ENCODE assay signal across 8 cellular contexts in genomic region chr19:35931161-35931873, GRCh38. TPM values are rescaled to one million over a fixed set of nuclear protein-coding genes. Genes with fewer than 3 reads are reported as not detected.
DNase-seq lines count a peak whose midpoint lies in the region; ATAC-seq and TF ChIP-seq lines count a peak whose summit lies in the region.

No MANE protein-coding gene starts in this region.

- 1% methylated on average over 43 to 47 of the region's 47 CpGs for WGBS in GM23248 (ENCODE audit: low coverage in 1 of 2, low lambda C conversion rate in 2 of 2, missing lambda C conversion rate in 2 of 2), 2 experiments

- peak overlapping the region; percentile 22 for H3K9ac ChIP-seq in GM23248

- H3K9me3 ChIP-seq in GM23248 (ENCODE audit: low read depth): no peaks in the 10 kb centered on the region

- H3K4me1 ChIP-seq in GM23248 (ENCODE audit: insufficient read depth): peaks cover 6% of the 10 kb centered on the region

- H4K20me1 ChIP-seq in GM23248 (ENCODE audit: insufficient read depth): no peaks in the 10 kb centered on the region

- no peaks in the 10 kb centered on the region for H3K36me3 ChIP-seq in GM23248 (ENCODE audit: low read depth)

- H3K9me2 ChIP-seq in GM23248 (ENCODE audit: insufficient read depth): no peaks in the 10 kb centered on the region

- peak; percentile 99 for DNase-seq in EL
- peak; percentile 99 for DNase-seq in GM23248
- DNase-seq in Kasumi-1 (lab: John Stamatoyannopoulos, UW): peak; percentile 99
- peak; percentile 99 for DNase-seq in RKO (ENCODE audit: low spot score)
- peak; percentile 99 for DNase-seq in fibroblast of mammary gland (ENCODE audit: low read depth)
- peak; percentile 97 for DNase-seq in natural killer cell
- DNase-seq in stimulated activated naive CD4-positive, alpha-beta T cell treated with Interleukin-2 at 50 U/mL for 16 hours (lab: John Stamatoyannopoulos, UW): peak; percentile 99

- TF ChIP-seq CTCF in fibroblast of mammary gland (conservative IDR thresholded peaks at IDR 0.05; ENCODE audit: control insufficient read depth, insufficient read depth, low read depth, low read length) (peak; percentile 72), natural killer cell (IDR thresholded peaks at IDR 0.05) (peak; percentile 83)

- intact Hi-C loops in natural killer cell (cut with micrococcal nuclease): loop anchor here (1.0 kb wide), 6 partner anchors 28 to 238 kb away; partner anchors contain the start of genes LIN37, THAP8 and WDR62

- peaks cover 31% of the 10 kb centered on the region for H3K4me1 Mint-ChIP-seq in activated T-helper 17 cell treated with anti-CD3 and anti-CD28 coated beads, Interleukin-2, amount 50 U/mL, for 72 hours
- H3K4me1 Mint-ChIP-seq in natural killer cell: peaks cover 24 to 54% of the 10 kb centered on the region in 2 donors

- H3K27me3 Mint-ChIP-seq in activated T-helper 17 cell treated with anti-CD3 and anti-CD28 coated beads, Interleukin-2, amount 50 U/mL, for 72 hours: no peaks in the 10 kb centered on the region
- H3K27me3 Mint-ChIP-seq in natural killer cell (ENCODE audit: low read depth in 2 of 2): peaks cover 0 to 4% of the 10 kb centered on the region in 2 donors

- H3K36me3 Mint-ChIP-seq in activated T-helper 17 cell treated with anti-CD3 and anti-CD28 coated beads, Interleukin-2, amount 50 U/mL, for 72 hours (ENCODE audit: low read depth): no peaks in the 10 kb centered on the region
- H3K36me3 Mint-ChIP-seq in natural killer cell: no peaks in the 10 kb centered on the region

- H3K27ac ChIP-seq in GM23248: peak overlapping the region; percentile 21; the same call in 1 of the 2 replicates

- peak overlapping the region; percentile 83 for H2AFZ ChIP-seq in GM23248

- in situ Hi-C loops in GM23248 (cut with MboI): loop anchor here (5.0 kb wide), 1 partner anchor 49 kb away; no protein-coding TSS in a partner anchor

- peak overlapping the region; percentile 60 for H3K27ac Mint-ChIP-seq in activated T-helper 17 cell treated with anti-CD3 and anti-CD28 coated beads, Interleukin-2, amount 50 U/mL, for 72 hours
- H3K27ac Mint-ChIP-seq in natural killer cell: peak overlapping the region; percentile 79 to 91

- peaks cover 4% of the 10 kb centered on the region for H3K9me3 Mint-ChIP-seq in activated T-helper 17 cell treated with anti-CD3 and anti-CD28 coated beads, Interleukin-2, amount 50 U/mL, for 72 hours
- H3K9me3 Mint-ChIP-seq in natural killer cell: no peaks in the 10 kb centered on the region

- H3K4me3 ChIP-seq in GM23248 (peak overlapping the region; percentile 60), fibroblast of mammary gland (ENCODE audit: control insufficient read depth, low read depth, low read length) (peak overlapping the region; percentile 37)

- no peaks in the 10 kb centered on the region for H3K27me3 ChIP-seq in GM23248 (replicated peaks; ENCODE audit: insufficient read depth)

- H3F3A ChIP-seq in GM23248 (ENCODE audit: insufficient read depth): no peaks in the 10 kb centered on the region

- peak overlapping the region; percentile 57 for H3K4me2 ChIP-seq in GM23248 (ENCODE audit: unreplicated experiment)

- peak; percentile 96 for ATAC-seq in activated T-helper 17 cell treated with anti-CD3 and anti-CD28 coated beads, Interleukin-2, amount 50 U/mL, for 72 hours (replicated peaks)
- peak; percentile 89 to 98 (median 91) for ATAC-seq in natural killer cell

- no peaks in the 10 kb centered on the region for H3K79me2 ChIP-seq in GM23248 (ENCODE audit: insufficient read depth)

- H3K4me3 Mint-ChIP-seq in activated T-helper 17 cell treated with anti-CD3 and anti-CD28 coated beads, Interleukin-2, amount 50 U/mL, for 72 hours: peak overlapping the region; percentile 85
- peak overlapping the region; percentile 83 for H3K4me3 Mint-ChIP-seq in natural killer cell

RNA-seq across cellular contexts. Expression of gene LRFN3, which starts 4.9 kb away (rescaled TPM):
- 5.3 and 9.4 TPM in 2 replicates for total RNA-seq in GM23248 (2014; rRNA removed; shearing (Covaris generic))
- polyA plus RNA-seq in GM23248 (2016; fragmentation: Nextera tagmentation; extraction: Ambion mirVana): 7.1 and 7.5 TPM in 2 replicates
- total RNA-seq in activated T-helper 17 cell treated with anti-CD3 and anti-CD28 coated beads, Interleukin-2, amount 50 U/mL, for 72 hours: 10 to 100 TPM in 1 of 2 donors, 1 to 10 TPM in 1; 9.8 to 15.1 TPM
- total RNA-seq in natural killer cell: 1 to 10 TPM; 2.6 to 9.3 (median 3.2) TPM

RNA-seq across cellular contexts. Expression of gene TYROBP, which starts 23.2 kb away (rescaled TPM):
- total RNA-seq in GM23248 (2014; rRNA removed; shearing (Covaris generic)): not detected in 2 replicates
- not detected in 2 replicates for polyA plus RNA-seq in GM23248 (2016; fragmentation: Nextera tagmentation; extraction: Ambion mirVana)
- total RNA-seq in activated T-helper 17 cell treated with anti-CD3 and anti-CD28 coated beads, Interleukin-2, amount 50 U/mL, for 72 hours: not detected
- total RNA-seq in natural killer cell: 100 to 1,000 TPM; 439 to 494 (median 469) TPM

RNA-seq across cellular contexts. Expression of gene HCST, which starts 29.0 kb away (rescaled TPM):
- total RNA-seq in GM23248 (2014; rRNA removed; shearing (Covaris generic)): not detected in 2 replicates
- 9.1 and 11.3 TPM in 2 replicates for polyA plus RNA-seq in GM23248 (2016; fragmentation: Nextera tagmentation; extraction: Ambion mirVana)
- total RNA-seq in activated T-helper 17 cell treated with anti-CD3 and anti-CD28 coated beads, Interleukin-2, amount 50 U/mL, for 72 hours: 10 to 100 TPM; 45.5 to 47.6 TPM
- total RNA-seq in natural killer cell: 100 to 1,000 TPM; 281 to 307 (median 296) TPM

RNA-seq across cellular contexts. Expression of gene NFKBID, which starts 31.0 kb away (rescaled TPM):
- 5.0 and 7.6 TPM in 2 replicates for total RNA-seq in GM23248 (2014; rRNA removed; shearing (Covaris generic))
- polyA plus RNA-seq in GM23248 (2016; fragmentation: Nextera tagmentation; extraction: Ambion mirVana): 3.9 and 7.1 TPM in 2 replicates
- total RNA-seq in activated T-helper 17 cell treated with anti-CD3 and anti-CD28 coated beads, Interleukin-2, amount 50 U/mL, for 72 hours: 100 to 1,000 TPM in 1 of 2 donors, 10 to 100 TPM in 1; 35.8 to 113 TPM
- total RNA-seq in natural killer cell: 100 to 1,000 TPM in 2 of 3 donors, 10 to 100 TPM in 1; 90.1 to 220 (median 101) TPM

Comparison
In these comparisons a context has a peak if more than half of its experiments do, and no peak if none do; other contexts are left out.
1. Peak in every context shown above with its lines: DNase-seq, ATAC-seq, H3K4me3 ChIP-seq and H3K27ac ChIP-seq.
2. RNA of gene TYROBP, which starts 23.2 kb away (total RNA-seq): 439 to 494 TPM in natural killer cell; not detected in GM23248 and not detected in activated T-helper 17 cell treated with anti-CD3 and anti-CD28 coated beads, Interleukin-2, amount 50 U/mL, for 72 hours; every median in the first group is over 100 times any median in the second.
3. RNA of gene HCST, which starts 29.0 kb away (total RNA-seq): 281 to 307 TPM in natural killer cell and 45.5 to 47.6 TPM in activated T-helper 17 cell treated with anti-CD3 and anti-CD28 coated beads, Interleukin-2, amount 50 U/mL, for 72 hours; not detected in GM23248; every median in the first group is over 10 times any median in the second.